Comparison of ENCODE assay signal across 33 cellular contexts in the genomic region with DNA sequence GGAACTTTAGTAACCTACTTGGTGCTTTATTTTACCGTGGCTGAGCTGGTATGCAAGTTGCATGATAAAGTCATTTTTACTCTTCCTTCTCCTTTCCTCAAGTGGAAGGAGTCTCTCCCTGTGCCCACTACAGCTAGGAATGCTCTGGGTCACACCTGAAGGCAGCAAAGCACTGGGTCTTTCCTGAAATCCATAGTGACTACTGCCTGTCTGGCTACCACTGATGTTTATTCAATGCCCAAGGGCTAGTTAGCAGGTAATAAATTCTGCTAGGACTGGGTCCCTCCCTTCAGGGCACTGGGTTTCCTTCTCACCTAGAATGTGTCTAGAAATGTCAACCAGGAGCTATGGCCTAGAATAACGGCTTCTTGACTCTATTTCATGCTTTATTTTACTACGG.
"Had no signal": no experiment of that assay in that cellular context is flagged by ENCODE, and none has a peak within 500 bp of the region (broad histone marks: within the 10 kb centered on the region; RNA-seq: fewer than 3 reads in every experiment).

No MANE protein-coding gene starts in this region.

- H3K4me1 ChIP-seq: adrenal gland, body of pancreas had no signal

- DNase-seq: activated B cell treated with CpG ODN at 0.5 μM for 24 hours; activated CD4-positive, alpha-beta memory T cell treated with anti-CD3 and anti-CD28 coated beads for 36 hours; activated CD4-positive, alpha-beta T cell treated with anti-CD3 and anti-CD28 coated beads for 4 hours; activated CD4-positive, alpha-beta T cell treated with anti-CD3 and anti-CD28 coated beads, Interleukin-2, amount 10 ng/mL, durations not matched to agents 24 days and 14 days; activated CD4-positive, alpha-beta T cell treated with anti-CD3 and anti-CD28 coated beads, Interleukin-2, amount 50 U/mL, for 1 hour; activated CD4-positive, alpha-beta T cell treated with anti-CD3 and anti-CD28 coated beads, Interleukin-2, amount 50 U/mL, for 4 hours; activated CD4-positive, CD25-positive, alpha-beta regulatory T cell treated with anti-CD3 and anti-CD28 coated beads, Interleukin-2, amount 50 U/mL, for 72 hours; activated CD8-positive, alpha-beta memory T cell treated with anti-CD3 and anti-CD28 coated beads, Interleukin-2, amount 50 U/mL, for 4 hours; activated CD8-positive, alpha-beta T cell treated with anti-CD3 and anti-CD28 coated beads for 36 hours; activated effector memory CD4-positive, alpha-beta T cell treated with anti-CD3 and anti-CD28 coated beads, Interleukin-2, amount 50 U/mL, for 16 hours; activated gamma-delta T cell treated with Interleukin-2 at 50 U/mL for 16 hours; activated naive CD4-positive, alpha-beta T cell; activated naive CD4-positive, alpha-beta T cell treated with anti-CD3 and anti-CD28 coated beads for 36 hours; activated naive CD4-positive, alpha-beta T cell treated with anti-CD3 and anti-CD28 coated beads, Interleukin-2, amount 50 U/mL, for 16 hours; activated naive CD8-positive, alpha-beta T cell treated with anti-CD3 and anti-CD28 coated beads for 36 hours; activated T-cell treated with anti-CD3 and anti-CD28 coated beads for 4 hours; activated T-cell treated with anti-CD3 and anti-CD28 coated beads, Interleukin-2, amount 50 U/mL, for 1 hour; activated T-cell treated with anti-CD3 and anti-CD28 coated beads, Interleukin-2, amount 50 U/mL, for 4 hours; activated T-cell treated with anti-CD3 and anti-CD28 coated beads, Interleukin-2, amount 50 U/mL, for 72 hours; adrenal gland; amniotic stem cell; aorta; body of pancreas; brain microvascular endothelial cell; caudate nucleus; T-helper 1 cell; T-helper 2 cell; T-helper 9 cell had no signal

- H3K4me3 ChIP-seq: adrenal gland, body of pancreas, cardiac muscle cell had no signal

- FAIRE-seq: astrocyte, bronchial epithelial cell, TTC549 had no signal

- H3K36me3 ChIP-seq: adrenal gland, brain microvascular endothelial cell, cardiac muscle cell had no signal

- H3K9me3 ChIP-seq: body of pancreas had no signal

- H3K27me3 ChIP-seq: adrenal gland, body of pancreas, brain microvascular endothelial cell, cardiac muscle cell had no signal

- H3K27ac ChIP-seq: adrenal gland, body of pancreas, brain microvascular endothelial cell, cardiac muscle cell, VCaP had no signal
